30 cellular contexts compared by ENCODE assay signal in the genomic region with DNA sequence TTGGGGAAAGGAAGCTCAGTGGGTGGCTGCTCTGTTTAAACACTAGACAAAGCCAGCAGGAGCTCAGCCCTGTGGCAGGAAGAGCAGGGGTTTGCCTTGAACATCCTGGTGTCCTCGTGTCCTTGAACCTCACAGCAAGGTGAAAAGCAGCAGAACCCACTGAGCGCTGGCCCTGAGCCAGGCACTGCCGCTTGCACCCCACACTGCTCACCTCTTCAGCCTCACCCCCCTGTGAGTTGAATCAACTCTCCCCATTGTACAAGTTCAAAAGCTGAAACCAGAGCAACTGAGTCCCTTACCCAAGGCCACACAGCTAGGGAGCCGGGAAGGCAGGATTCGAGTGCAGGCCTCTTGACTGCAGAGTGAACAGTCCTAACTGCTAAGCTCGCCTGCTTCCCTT. TPM values are rescaled to one million over a fixed set of nuclear protein-coding genes. Genes with fewer than 3 reads are reported as not detected.
DNase-seq lines count a peak whose midpoint lies in the region; ATAC-seq and TF ChIP-seq lines count a peak whose summit lies in the region.
"Had no signal": no experiment of that assay in that cellular context is flagged by ENCODE, and none has a peak within 500 bp of the region (broad histone marks: within the 10 kb centered on the region; RNA-seq: fewer than 3 reads in every experiment).

No MANE protein-coding gene starts in this region.

- H3K27me3 Mint-ChIP-seq in CD8-positive, alpha-beta T cell (ENCODE audit: low read depth), result no peaks in the 10 kb centered on the region
- H3K27me3 Mint-ChIP-seq in activated CD8-positive, alpha-beta T cell treated with anti-CD3 and anti-CD28 coated beads for 36 hours, result no peaks in the 10 kb centered on the region
- H3K27me3 Mint-ChIP-seq in neural crest cell (ENCODE audit: low read depth) (no peaks in the 10 kb centered on the region), Calu3 (ENCODE audit: unreplicated experiment) (peaks cover 33% of the 10 kb centered on the region)
- H3K27me3 Mint-ChIP-seq: CD4-positive, alpha-beta memory T cell had no signal

- POLR2A ChIA-PET in CD8-positive, alpha-beta T cell (lab: Charles Lee), result no interaction called here
- POLR2A ChIA-PET in activated CD8-positive, alpha-beta T cell treated with anti-CD3 and anti-CD28 coated beads for 36 hours (lab: Charles Lee), result interaction anchor here (0.7 kb wide), 1 partner anchor 31 kb away, joined by 3 read pairs; no protein-coding TSS in a partner anchor

- TF ChIP-seq CTCF in CD8-positive, alpha-beta T cell (IDR thresholded peaks at IDR 0.05), result no peak
- TF ChIP-seq CTCF in activated CD8-positive, alpha-beta T cell treated with anti-CD3 and anti-CD28 coated beads for 36 hours (IDR thresholded peaks at IDR 0.05), result no peak
- TF ChIP-seq CTCF in neural crest cell (conservative IDR thresholded peaks at IDR 0.05) (no peak), Calu3 (IDR thresholded peaks at IDR 0.05; ENCODE audit: unreplicated experiment) (no peak)

- no peak overlapping the region for H3K4me3 Mint-ChIP-seq in CD8-positive, alpha-beta T cell
- H3K4me3 Mint-ChIP-seq in activated CD8-positive, alpha-beta T cell treated with anti-CD3 and anti-CD28 coated beads for 36 hours, result no peak overlapping the region
- H3K4me3 Mint-ChIP-seq in neural crest cell (no peak overlapping the region), Calu3 (ENCODE audit: low read depth, unreplicated experiment) (no peak overlapping the region)
- H3K4me3 Mint-ChIP-seq: CD4-positive, alpha-beta memory T cell; HFFc6 had no signal

- no peak overlapping the region for H3K4me3 ChIP-seq in CD8-positive, alpha-beta T cell (ENCODE audit: low read depth, low read length)
- H3K4me3 ChIP-seq in Jurkat, Clone E6-1 (ENCODE audit: low read length), result no peak overlapping the region
- H3K4me3 ChIP-seq: A549; BLaER1 treated with 17β-estradiol and CSF1 and Interleukin-3, amounts not matched to agents 10 nM and 100 nM; GM12878; GM23248 had no signal

- DNase-seq in CD8-positive, alpha-beta T cell, result peak in 2 of 7 experiments; percentile 12 to 29
- DNase-seq in Jurkat, Clone E6-1 (ENCODE audit: low read depth, low spot score), result peak; percentile 61
- peak; percentile 5 for DNase-seq in activated CD8-positive, alpha-beta T cell treated with anti-CD3 and anti-CD28 coated beads for 36 hours
- DNase-seq in neural crest cell (ENCODE audit: low read depth, low spot score) (no peak), Calu3 (no peak), activated gamma-delta T cell treated with Interleukin-2 at 50 U/mL for 16 hours (no peak), ureter (ENCODE audit: low spot score) (no peak)
- DNase-seq: AML-193; Caco-2; CD4-positive, alpha-beta memory T cell; DMS 273 treated with DMSO at 0.1 percent for 48 hours; DMS79; EL; GDM1; GM23248; H7; HFFc6; IMR-90; Karpas-422; NCI-H1092; NCI-H1417 treated with DMSO at 0.1 percent for 48 hours; NCI-H1694 treated with DMSO at 0.1 percent for 48 hours; NCI-H226; NCI-H774; NK-92 treated with Interleukin-12 subunit alpha and Interleukin-12 subunit beta, amount 100 ng/mL, for 24 hours; PC-3; SK-N-SH had no signal

- peaks cover 4% of the 10 kb centered on the region for H3K36me3 ChIP-seq in CD8-positive, alpha-beta T cell (ENCODE audit: insufficient read depth, low read length)

- peaks cover 12% of the 10 kb centered on the region for H3K4me1 ChIP-seq in CD8-positive, alpha-beta T cell (ENCODE audit: insufficient read depth, low read length)

- H3K4me1 Mint-ChIP-seq in CD8-positive, alpha-beta T cell (ENCODE audit: low read depth), result peaks cover 19% of the 10 kb centered on the region
- peaks cover 20% of the 10 kb centered on the region for H3K4me1 Mint-ChIP-seq in activated CD8-positive, alpha-beta T cell treated with anti-CD3 and anti-CD28 coated beads for 36 hours (ENCODE audit: low read depth)
- H3K4me1 Mint-ChIP-seq in neural crest cell (no peaks in the 10 kb centered on the region), Calu3 (ENCODE audit: low read depth, unreplicated experiment) (peaks cover 29% of the 10 kb centered on the region)

- H3K36me3 Mint-ChIP-seq in CD8-positive, alpha-beta T cell, result peaks cover 46% of the 10 kb centered on the region
- peaks cover 1% of the 10 kb centered on the region for H3K36me3 Mint-ChIP-seq in activated CD8-positive, alpha-beta T cell treated with anti-CD3 and anti-CD28 coated beads for 36 hours (ENCODE audit: low read depth)
- no peaks in the 10 kb centered on the region for H3K36me3 Mint-ChIP-seq in neural crest cell (ENCODE audit: low read depth)
- no peaks in the 10 kb centered on the region for H3K36me3 Mint-ChIP-seq in Calu3 (ENCODE audit: insufficient read depth, unreplicated experiment)

- no TSS peak for BruUV-seq in Calu3 (replicated peaks; lab: Mats Ljungman, UMichigan)

- H3K27ac Mint-ChIP-seq in CD8-positive, alpha-beta T cell, result peak overlapping the region; percentile 32
- H3K27ac Mint-ChIP-seq in activated CD8-positive, alpha-beta T cell treated with anti-CD3 and anti-CD28 coated beads for 36 hours, result no peak overlapping the region
- H3K27ac Mint-ChIP-seq in neural crest cell (ENCODE audit: unreplicated experiment) (peak overlapping the region; percentile 27), Calu3 (ENCODE audit: unreplicated experiment) (no peak overlapping the region)
- H3K27ac Mint-ChIP-seq: CD4-positive, alpha-beta memory T cell; HFFc6 had no signal

- H3K27me3 ChIP-seq in CD8-positive, alpha-beta T cell (ENCODE audit: insufficient read depth, low read length), result no peaks in the 10 kb centered on the region
- H3K27me3 ChIP-seq: BLaER1 treated with 17β-estradiol and CSF1 and Interleukin-3, amounts not matched to agents 10 nM and 100 nM had no signal

- no peak overlapping the region for H3K27ac ChIP-seq in CD8-positive, alpha-beta T cell (ENCODE audit: low read depth, low read length)
- H3K27ac ChIP-seq: A549; BLaER1 treated with 17β-estradiol and CSF1 and Interleukin-3, amounts not matched to agents 10 nM and 100 nM; GM23248 had no signal

- no peaks in the 10 kb centered on the region for H3K9me3 Mint-ChIP-seq in CD8-positive, alpha-beta T cell
- no peaks in the 10 kb centered on the region for H3K9me3 Mint-ChIP-seq in activated CD8-positive, alpha-beta T cell treated with anti-CD3 and anti-CD28 coated beads for 36 hours
- H3K9me3 Mint-ChIP-seq in neural crest cell (no peaks in the 10 kb centered on the region), Calu3 (ENCODE audit: low read depth, unreplicated experiment) (no peaks in the 10 kb centered on the region)
- H3K9me3 Mint-ChIP-seq: CD4-positive, alpha-beta memory T cell; HFFc6 had no signal

- no peaks in the 10 kb centered on the region for H3K9me3 ChIP-seq in CD8-positive, alpha-beta T cell (ENCODE audit: low read length)
- H3K9me3 ChIP-seq: A549; BLaER1 treated with 17β-estradiol and CSF1 and Interleukin-3, amounts not matched to agents 10 nM and 100 nM; Caco-2; SK-N-SH had no signal

- peak; percentile 20 for ATAC-seq in CD8-positive, alpha-beta T cell
- ATAC-seq in activated CD8-positive, alpha-beta T cell treated with anti-CD3 and anti-CD28 coated beads for 36 hours, result no peak
- ATAC-seq: GM12878, PC-3 had no signal

- intact Hi-C loops in CD8-positive, alpha-beta T cell (cut with DNase I, micrococcal nuclease), result no loop called here
- intact Hi-C loops in activated CD8-positive, alpha-beta T cell treated with anti-CD3 and anti-CD28 coated beads for 36 hours (cut with micrococcal nuclease), result no loop called here
- intact Hi-C loops in Calu3 (cut with micrococcal nuclease; ENCODE audit: unreplicated experiment), result no loop called here

- CTCF ChIA-PET in CD8-positive, alpha-beta T cell (lab: Charles Lee), result interaction anchor here (0.9 to 1.5 kb wide), 2 partner anchors 33 to 259 kb away, joined by 3 read pairs; no protein-coding TSS in a partner anchor
- CTCF ChIA-PET in activated CD8-positive, alpha-beta T cell treated with anti-CD3 and anti-CD28 coated beads for 36 hours (lab: Charles Lee), result interaction anchor here (0.8 to 1.3 kb wide), 2 partner anchors 32 to 37 kb away, joined by 3 read pairs; partner anchors contain the start of gene SLC29A3
- CTCF ChIA-PET in Calu3 (lab: Charles Lee), result no interaction called here

RNA-seq across cellular contexts. Expression of gene SLC29A3, which starts 32.0 kb away (rescaled TPM):
- total RNA-seq in CD8-positive, alpha-beta T cell, result 1 to 10 TPM; 1.4 to 2.9 TPM
- polyA plus RNA-seq in Jurkat, Clone E6-1 (2012; ENCODE audit: insufficient read depth, insufficient read length), result 13.1 TPM
- total RNA-seq in activated CD8-positive, alpha-beta T cell treated with anti-CD3 and anti-CD28 coated beads for 36 hours, result 1 to 10 TPM; 2.9 to 3.3 TPM
- total RNA-seq in neural crest cell (5.3 and 6.0 TPM in 2 replicates), Calu3 (2022) (5.9 and 7.7 TPM in 2 replicates), ureter (22.4 TPM)

RNA-seq across cellular contexts. Expression of gene CDH23, which starts 45.6 kb away (rescaled TPM):
- 10 to 100 TPM in 1 of 2 experiments, 1 to 10 TPM in 1; 8.7 to 10.1 TPM for total RNA-seq in CD8-positive, alpha-beta T cell
- polyA plus RNA-seq in Jurkat, Clone E6-1 (2012; ENCODE audit: insufficient read depth, insufficient read length), result 1.8 TPM
- total RNA-seq in activated CD8-positive, alpha-beta T cell treated with anti-CD3 and anti-CD28 coated beads for 36 hours, result 1 to 10 TPM; 2.4 to 2.7 TPM
- 2.0 and 2.6 TPM in 2 replicates for total RNA-seq in neural crest cell
- 0.07 and 0.12 TPM in 2 replicates for total RNA-seq in Calu3 (2022)
- 79.3 TPM for total RNA-seq in ureter
- total RNA-seq: GM23248, PC-3 had no signal

Comparison
In these comparisons a context has a peak if more than half of its experiments do, and no peak if none do; other contexts are left out.
1. DNase-seq: peak in Jurkat, Clone E6-1 (single experiment) and activated CD8-positive, alpha-beta T cell treated with anti-CD3 and anti-CD28 coated beads for 36 hours (single experiment); none in neural crest cell (single experiment), Calu3 (single experiment), activated gamma-delta T cell treated with Interleukin-2 at 50 U/mL for 16 hours (single experiment) and ureter (single experiment).
2. H3K27ac Mint-ChIP-seq: peak in CD8-positive, alpha-beta T cell (single experiment) and neural crest cell (single experiment); none in activated CD8-positive, alpha-beta T cell treated with anti-CD3 and anti-CD28 coated beads for 36 hours (single experiment) and Calu3 (single experiment).